In genomic region chr6:78835817-78836216, GRCh38 we compare ENCODE assay signal across 12 cellular contexts. TPM values are rescaled to one million over a fixed set of nuclear protein-coding genes. Genes with fewer than 3 reads are reported as not detected.
A peak's percentile ranks its signal among the peaks of the same experiment; 100 is the strongest.
DNase-seq lines count a peak whose midpoint lies in the region; ATAC-seq, FAIRE-seq and TF ChIP-seq lines count a peak whose summit lies in the region.
"Had no signal": no experiment of that assay in that cellular context is flagged by ENCODE, and none has a peak within 500 bp of the region (broad histone marks: within the 10 kb centered on the region; RNA-seq: fewer than 3 reads in every experiment).

No MANE protein-coding gene starts in this region.

- H3K9me3 ChIP-seq in DND-41 (ENCODE audit: insufficient read depth, low read length, severe bottlenecking) (no peaks in the 10 kb centered on the region), astrocyte (ENCODE audit: insufficient read depth, low read depth, low read length) (no peaks in the 10 kb centered on the region), psoas muscle (no peaks in the 10 kb centered on the region)

- no peaks in the 10 kb centered on the region for H3K9me3 Mint-ChIP-seq in astrocyte (ENCODE audit: unreplicated experiment)

- ATAC-seq in DND-41 (ENCODE audit: insufficient read depth, low read depth) (no peak), psoas muscle (no peak), left cardiac atrium (no peak)

- H3K36me3 Mint-ChIP-seq in astrocyte (ENCODE audit: low read depth, unreplicated experiment): no peaks in the 10 kb centered on the region

- H3K36me3 ChIP-seq in DND-41 (ENCODE audit: insufficient read depth, low read length): no peaks in the 10 kb centered on the region
- no peaks in the 10 kb centered on the region for H3K36me3 ChIP-seq in astrocyte (ENCODE audit: insufficient read depth, low read length)
- H3K36me3 ChIP-seq in psoas muscle (ENCODE audit: insufficient read depth in 1 of 2, low read depth in 1 of 2): no peaks in the 10 kb centered on the region

- peak; percentile 54 for TF ChIP-seq CTCF in DND-41 (IDR thresholded peaks at IDR 0.05; ENCODE audit: borderline replicate concordance, extremely low read depth, low read length, poor library complexity, severe bottlenecking)
- peak; percentile 65 for TF ChIP-seq CTCF in LNCaP clone FGC (IDR thresholded peaks at IDR 0.05; ENCODE audit: control insufficient read depth, extremely low read depth, insufficient read depth)
- TF ChIP-seq CTCF in astrocyte (IDR thresholded peaks at IDR 0.05; ENCODE audit: insufficient read depth, low read depth, low read length): peak; percentile 18
- no peak for TF ChIP-seq CTCF in psoas muscle (IDR thresholded peaks at IDR 0.05)

- H3K27me3 ChIP-seq in DND-41 (ENCODE audit: insufficient read depth, low read length, poor library complexity) (no peaks in the 10 kb centered on the region), astrocyte (ENCODE audit: insufficient read depth, low read length) (no peaks in the 10 kb centered on the region), psoas muscle (ENCODE audit: insufficient read depth in 3 of 3, low read length in 2 of 3) (no peaks in the 10 kb centered on the region)

- peaks cover 18% of the 10 kb centered on the region for H3K4me1 Mint-ChIP-seq in astrocyte (ENCODE audit: low read depth, unreplicated experiment)

- no peak overlapping the region for H3K27ac Mint-ChIP-seq in astrocyte (ENCODE audit: unreplicated experiment)

- H3K9ac ChIP-seq in DND-41 (ENCODE audit: low read depth, low read length) (no peak overlapping the region), astrocyte (ENCODE audit: low read length) (no peak overlapping the region)
- H3K9ac ChIP-seq: parathyroid adenoma had no signal

- H3K4me3 ChIP-seq in DND-41 (ENCODE audit: low read depth in 1 of 2, low read length in 2 of 2) (no peak overlapping the region), LNCaP clone FGC (ENCODE audit: low read depth, low read length) (no peak overlapping the region), astrocyte (ENCODE audit: insufficient read depth, low read depth, low read length) (no peak overlapping the region), psoas muscle (no peak overlapping the region)

- H3K79me2 ChIP-seq in DND-41 (ENCODE audit: insufficient read depth, low read length) (no peaks in the 10 kb centered on the region), astrocyte (ENCODE audit: insufficient read depth, low read length) (no peaks in the 10 kb centered on the region)
- H3K79me2 ChIP-seq: parathyroid adenoma had no signal

- H4K20me1 ChIP-seq in DND-41 (ENCODE audit: insufficient read depth, low read length) (no peaks in the 10 kb centered on the region), astrocyte (ENCODE audit: insufficient read depth, low read length) (no peaks in the 10 kb centered on the region)

- no peaks in the 10 kb centered on the region for H3K27me3 Mint-ChIP-seq in astrocyte (ENCODE audit: low read depth, unreplicated experiment)

- H2AFZ ChIP-seq in DND-41 (ENCODE audit: low read depth, low read length) (no peak overlapping the region), astrocyte (ENCODE audit: low read depth, low read length) (no peak overlapping the region)
- H2AFZ ChIP-seq: parathyroid adenoma had no signal

- H3K4me1 ChIP-seq in DND-41 (ENCODE audit: insufficient read depth, low read length) (no peaks in the 10 kb centered on the region), astrocyte (ENCODE audit: insufficient read depth, low read length) (no peaks in the 10 kb centered on the region), psoas muscle (no peaks in the 10 kb centered on the region)
- H3K4me1 ChIP-seq: parathyroid adenoma had no signal

- intact Hi-C loops in psoas muscle (cut with DNase I) (no loop called here), left cardiac atrium (cut with DNase I) (loop anchor here in 1 of 2 donors (10.0 kb wide), 1 partner anchor 1371 kb away; the partner anchor contains the start of gene HTR1B)

- no peak overlapping the region for H3K4me3 Mint-ChIP-seq in astrocyte (ENCODE audit: unreplicated experiment)

- no peak for DNase-seq in DND-41
- DNase-seq in LNCaP clone FGC (ENCODE audit: low read depth): peak; percentile 26
- DNase-seq in astrocyte (ENCODE audit: low read depth): no peak
- peak; percentile 27 for DNase-seq in myocyte (ENCODE audit: low read depth)
- DNase-seq in psoas muscle: no peak
- DNase-seq in substantia nigra (lab: John Stamatoyannopoulos, UW): no peak
- DNase-seq in NCI-H2107 (lab: John Stamatoyannopoulos, UW): no peak
- DNase-seq in left cardiac atrium: no peak
- DNase-seq: activated CD4-positive, alpha-beta T cell treated with anti-CD3 and anti-CD28 coated beads for 1 hour; aorta; GDM1 had no signal

- no peak overlapping the region for H3K27ac ChIP-seq in DND-41 (ENCODE audit: low read length)
- H3K27ac ChIP-seq in astrocyte (ENCODE audit: low read depth, low read length): no peak overlapping the region
- no peak overlapping the region for H3K27ac ChIP-seq in psoas muscle
- H3K27ac ChIP-seq in substantia nigra (ENCODE audit: low read depth, low read length, poor library complexity, severe bottlenecking): no peak overlapping the region
- H3K27ac ChIP-seq: parathyroid adenoma had no signal

- no peak overlapping the region for H3K4me2 ChIP-seq in DND-41 (ENCODE audit: insufficient read depth, low read length)
- H3K4me2 ChIP-seq in astrocyte (ENCODE audit: low read length): no peak overlapping the region

- no peak for FAIRE-seq in astrocyte (lab: Jason Lieb, UNC)

RNA-seq across cellular contexts. Expression of gene IRAK1BP1, which starts 31.5 kb away (rescaled TPM):
- total RNA-seq in astrocyte (3.4 and 3.7 TPM in 2 replicates), myocyte (2.9 and 3.4 TPM in 2 replicates), psoas muscle (1 to 10 TPM in 2 of 4 donors, under 1 TPM in 2; 0.61 to 1.8 (median 1.0) TPM), left cardiac atrium (1 to 10 TPM; 2.3 to 2.5 TPM)
- polyA plus RNA-seq in myocyte (2012): 1.3 TPM
- 1 to 10 TPM in 1 of 3 donors, under 1 TPM in 2; 0.52 to 1.4 (median 0.92) TPM for polyA plus RNA-seq in psoas muscle

Comparison
In these comparisons a context has a peak if more than half of its experiments do, and no peak if none do; other contexts are left out.
1. DNase-seq: peak in LNCaP clone FGC (single experiment) and myocyte (single experiment); none in DND-41 (single experiment), astrocyte (single experiment), psoas muscle (0 of 2), substantia nigra (0 of 49), NCI-H2107 (single experiment) and left cardiac atrium (single experiment).